1 cellular context compared by ENCODE assay signal in the genomic region with DNA sequence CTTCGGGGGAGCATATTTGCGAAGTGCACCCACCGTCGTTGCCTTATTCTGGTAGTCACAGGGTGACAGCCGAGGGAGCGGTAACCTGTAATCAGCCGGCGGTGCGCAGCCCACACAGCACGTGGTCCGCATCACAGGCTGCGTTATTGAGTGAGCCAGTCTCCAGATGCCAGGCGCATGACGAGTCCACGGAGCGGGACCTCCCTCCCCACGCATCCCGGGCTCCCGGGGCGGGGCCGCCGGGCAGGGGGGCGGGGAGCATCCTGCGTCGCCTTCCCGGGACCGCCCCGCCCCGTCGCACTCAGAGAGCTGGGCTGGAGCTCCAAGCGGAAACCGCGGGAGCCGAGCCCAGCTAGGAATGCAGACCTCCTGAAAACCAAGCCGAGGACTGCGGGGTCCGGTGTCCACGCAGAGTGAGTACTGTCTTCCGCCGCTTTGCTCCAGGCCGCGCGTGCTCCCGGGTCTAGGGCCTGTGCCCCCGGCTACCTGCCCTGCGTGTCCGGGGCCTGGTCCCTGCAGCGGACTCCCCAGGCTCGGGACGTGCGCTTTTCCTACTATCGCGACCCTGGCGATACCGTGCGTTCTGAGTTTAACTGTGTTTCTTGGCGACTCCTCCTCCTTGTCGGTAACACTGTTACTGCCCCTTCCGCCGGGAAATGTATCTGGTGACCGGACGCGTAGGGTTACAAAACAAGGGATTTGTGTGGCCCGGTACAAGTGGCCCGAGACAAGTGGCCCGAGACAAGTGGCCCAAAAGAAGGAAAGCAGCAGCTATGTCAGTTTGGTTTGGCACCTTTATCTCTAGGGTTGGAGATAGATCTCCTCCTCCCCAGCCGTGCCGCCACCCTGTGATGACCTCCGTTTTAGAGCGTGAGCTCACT.
TF ChIP-seq lines count a peak whose summit lies in the region.

No MANE protein-coding gene starts in this region.

TF ChIP-seq in HepG2, 621 proteins besides CTCF, POLR2A, EP300 and RAD21 (continued from another document and continues in another):
- TF ChIP-seq RCOR2 (CRISPR knock-in tag; IDR thresholded peaks at IDR 0.05) (no peak), ZNF326 (CRISPR knock-in tag; IDR thresholded peaks at IDR 0.05; ENCODE audit: borderline replicate concordance) (no peak), GFI1 (CRISPR knock-in tag; IDR thresholded peaks at IDR 0.05; ENCODE audit: borderline replicate concordance) (peak; percentile 75), FOSL2 (CRISPR knock-in tag; IDR thresholded peaks at IDR 0.05) (peak; percentile 86), KLF15 (CRISPR knock-in tag; IDR thresholded peaks at IDR 0.05; ENCODE audit: borderline replicate concordance) (no peak), HNRNPL (IDR thresholded peaks at IDR 0.05; ENCODE audit: low read depth, low read length) (no peak), SMAD9 (CRISPR knock-in tag; IDR thresholded peaks at IDR 0.05) (no peak), ZKSCAN5 (CRISPR knock-in tag; IDR thresholded peaks at IDR 0.05) (no peak), KMT2B (CRISPR knock-in tag; IDR thresholded peaks at IDR 0.05) (no peak; the same call in 1 of the 2 replicates), ATRX (CRISPR knock-in tag; IDR thresholded peaks at IDR 0.05; ENCODE audit: borderline replicate concordance) (no peak), HIVEP1 (CRISPR knock-in tag; IDR thresholded peaks at IDR 0.05) (peak; percentile 68), REL (CRISPR knock-in tag; conservative IDR thresholded peaks at IDR 0.05) (no peak), FOXO1 (CRISPR knock-in tag; IDR thresholded peaks at IDR 0.05) (no peak; the same call in 1 of the 2 replicates), PITX1 (CRISPR knock-in tag; IDR thresholded peaks at IDR 0.05) (peak; percentile 41), MTF1 (CRISPR knock-in tag; IDR thresholded peaks at IDR 0.05) (no peak), ZNF629 (CRISPR knock-in tag; conservative IDR thresholded peaks at IDR 0.05) (0 out of 2 replicates have a peak, but pooled peaks have one; percentile 23), TOPORS (CRISPR knock-in tag; IDR thresholded peaks at IDR 0.05) (no peak), AGO2 (optimal IDR thresholded peaks at IDR 0.05; ENCODE audit: low read depth, low read length) (peak; percentile 72), DPF2 (CRISPR knock-in tag; IDR thresholded peaks at IDR 0.05; ENCODE audit: borderline replicate concordance, low read depth) (no peak), ZNF121 (CRISPR knock-in tag; IDR thresholded peaks at IDR 0.05) (no peak), XRCC5 (optimal IDR thresholded peaks at IDR 0.05; ENCODE audit: low read length) (peak; percentile 12), NRL (CRISPR knock-in tag; IDR thresholded peaks at IDR 0.05; ENCODE audit: borderline replicate concordance) (peak; percentile 87; the same call in 1 of the 2 replicates), ZNF678 (CRISPR knock-in tag; IDR thresholded peaks at IDR 0.05) (0 out of 2 replicates have a peak, but pooled peaks have one; percentile 57), ZNF570 (CRISPR knock-in tag; IDR thresholded peaks at IDR 0.05; ENCODE audit: borderline replicate concordance) (no peak), ZNF841 (CRISPR knock-in tag; IDR thresholded peaks at IDR 0.05; ENCODE audit: borderline replicate concordance) (no peak), HNRNPK (IDR thresholded peaks at IDR 0.05; ENCODE audit: low read depth, low read length, poor library complexity, severe bottlenecking) (no peak), KLF6 (CRISPR knock-in tag; IDR thresholded peaks at IDR 0.05) (peak; percentile 82), SYNCRIP (IDR thresholded peaks at IDR 0.05; ENCODE audit: insufficient read depth, low read depth, low read length) (no peak), ZNF317 (CRISPR knock-in tag; IDR thresholded peaks at IDR 0.05) (no peak; the same call in 1 of the 2 replicates), MTA3 (CRISPR knock-in tag; IDR thresholded peaks at IDR 0.05) (no peak)
- TF ChIP-seq, protein P1, sequence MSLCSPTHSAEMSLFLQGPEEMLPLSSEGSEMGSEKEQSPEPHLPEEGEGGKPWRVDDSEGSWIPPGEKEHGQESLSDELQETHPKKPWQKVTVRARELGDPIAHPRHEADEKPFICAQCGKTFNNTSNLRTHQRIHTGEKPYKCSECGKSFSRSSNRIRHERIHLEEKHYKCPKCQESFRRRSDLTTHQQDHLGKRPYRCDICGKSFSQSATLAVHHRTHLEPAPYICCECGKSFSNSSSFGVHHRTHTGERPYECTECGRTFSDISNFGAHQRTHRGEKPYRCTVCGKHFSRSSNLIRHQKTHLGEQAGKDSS (CRISPR knock-in tag; IDR thresholded peaks at IDR 0.05; ENCODE audit: borderline replicate concordance, low read depth) = peak; percentile 28; the same call in 1 of the 2 replicates
- TF ChIP-seq, protein P2, sequence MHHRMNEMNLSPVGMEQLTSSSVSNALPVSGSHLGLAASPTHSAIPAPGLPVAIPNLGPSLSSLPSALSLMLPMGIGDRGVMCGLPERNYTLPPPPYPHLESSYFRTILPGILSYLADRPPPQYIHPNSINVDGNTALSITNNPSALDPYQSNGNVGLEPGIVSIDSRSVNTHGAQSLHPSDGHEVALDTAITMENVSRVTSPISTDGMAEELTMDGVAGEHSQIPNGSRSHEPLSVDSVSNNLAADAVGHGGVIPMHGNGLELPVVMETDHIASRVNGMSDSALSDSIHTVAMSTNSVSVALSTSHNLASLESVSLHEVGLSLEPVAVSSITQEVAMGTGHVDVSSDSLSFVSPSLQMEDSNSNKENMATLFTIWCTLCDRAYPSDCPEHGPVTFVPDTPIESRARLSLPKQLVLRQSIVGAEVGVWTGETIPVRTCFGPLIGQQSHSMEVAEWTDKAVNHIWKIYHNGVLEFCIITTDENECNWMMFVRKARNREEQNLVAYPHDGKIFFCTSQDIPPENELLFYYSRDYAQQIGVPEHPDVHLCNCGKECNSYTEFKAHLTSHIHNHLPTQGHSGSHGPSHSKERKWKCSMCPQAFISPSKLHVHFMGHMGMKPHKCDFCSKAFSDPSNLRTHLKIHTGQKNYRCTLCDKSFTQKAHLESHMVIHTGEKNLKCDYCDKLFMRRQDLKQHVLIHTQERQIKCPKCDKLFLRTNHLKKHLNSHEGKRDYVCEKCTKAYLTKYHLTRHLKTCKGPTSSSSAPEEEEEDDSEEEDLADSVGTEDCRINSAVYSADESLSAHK (CRISPR knock-in tag; IDR thresholded peaks at IDR 0.05; ENCODE audit: borderline replicate concordance) = no peak
- TF ChIP-seq, protein P3, sequence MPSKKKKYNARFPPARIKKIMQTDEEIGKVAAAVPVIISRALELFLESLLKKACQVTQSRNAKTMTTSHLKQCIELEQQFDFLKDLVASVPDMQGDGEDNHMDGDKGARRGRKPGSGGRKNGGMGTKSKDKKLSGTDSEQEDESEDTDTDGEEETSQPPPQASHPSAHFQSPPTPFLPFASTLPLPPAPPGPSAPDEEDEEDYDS (CRISPR knock-in tag; IDR thresholded peaks at IDR 0.05) = no peak
- TF ChIP-seq, protein P4, sequence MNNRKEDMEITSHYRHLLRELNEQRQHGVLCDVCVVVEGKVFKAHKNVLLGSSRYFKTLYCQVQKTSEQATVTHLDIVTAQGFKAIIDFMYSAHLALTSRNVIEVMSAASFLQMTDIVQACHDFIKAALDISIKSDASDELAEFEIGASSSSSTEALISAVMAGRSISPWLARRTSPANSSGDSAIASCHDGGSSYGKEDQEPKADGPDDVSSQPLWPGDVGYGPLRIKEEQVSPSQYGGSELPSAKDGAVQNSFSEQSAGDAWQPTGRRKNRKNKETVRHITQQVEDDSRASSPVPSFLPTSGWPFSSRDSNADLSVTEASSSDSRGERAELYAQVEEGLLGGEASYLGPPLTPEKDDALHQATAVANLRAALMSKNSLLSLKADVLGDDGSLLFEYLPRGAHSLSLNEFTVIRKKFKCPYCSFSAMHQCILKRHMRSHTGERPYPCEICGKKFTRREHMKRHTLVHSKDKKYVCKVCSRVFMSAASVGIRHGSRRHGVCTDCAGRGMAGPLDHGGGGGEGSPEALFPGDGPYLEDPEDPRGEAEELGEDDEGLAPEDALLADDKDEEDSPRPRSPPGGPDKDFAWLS (CRISPR knock-in tag; IDR thresholded peaks at IDR 0.05; ENCODE audit: borderline replicate concordance) = no peak
- TF ChIP-seq, protein P5, sequence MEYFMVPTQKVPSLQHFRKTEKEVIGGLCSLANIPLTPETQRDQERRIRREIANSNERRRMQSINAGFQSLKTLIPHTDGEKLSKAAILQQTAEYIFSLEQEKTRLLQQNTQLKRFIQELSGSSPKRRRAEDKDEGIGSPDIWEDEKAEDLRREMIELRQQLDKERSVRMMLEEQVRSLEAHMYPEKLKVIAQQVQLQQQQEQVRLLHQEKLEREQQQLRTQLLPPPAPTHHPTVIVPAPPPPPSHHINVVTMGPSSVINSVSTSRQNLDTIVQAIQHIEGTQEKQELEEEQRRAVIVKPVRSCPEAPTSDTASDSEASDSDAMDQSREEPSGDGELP (IDR thresholded peaks at IDR 0.05; ENCODE audit: borderline replicate concordance, low read depth) = peak; percentile 31; the same call in 1 of the 2 replicates
- TF ChIP-seq, protein P6, sequence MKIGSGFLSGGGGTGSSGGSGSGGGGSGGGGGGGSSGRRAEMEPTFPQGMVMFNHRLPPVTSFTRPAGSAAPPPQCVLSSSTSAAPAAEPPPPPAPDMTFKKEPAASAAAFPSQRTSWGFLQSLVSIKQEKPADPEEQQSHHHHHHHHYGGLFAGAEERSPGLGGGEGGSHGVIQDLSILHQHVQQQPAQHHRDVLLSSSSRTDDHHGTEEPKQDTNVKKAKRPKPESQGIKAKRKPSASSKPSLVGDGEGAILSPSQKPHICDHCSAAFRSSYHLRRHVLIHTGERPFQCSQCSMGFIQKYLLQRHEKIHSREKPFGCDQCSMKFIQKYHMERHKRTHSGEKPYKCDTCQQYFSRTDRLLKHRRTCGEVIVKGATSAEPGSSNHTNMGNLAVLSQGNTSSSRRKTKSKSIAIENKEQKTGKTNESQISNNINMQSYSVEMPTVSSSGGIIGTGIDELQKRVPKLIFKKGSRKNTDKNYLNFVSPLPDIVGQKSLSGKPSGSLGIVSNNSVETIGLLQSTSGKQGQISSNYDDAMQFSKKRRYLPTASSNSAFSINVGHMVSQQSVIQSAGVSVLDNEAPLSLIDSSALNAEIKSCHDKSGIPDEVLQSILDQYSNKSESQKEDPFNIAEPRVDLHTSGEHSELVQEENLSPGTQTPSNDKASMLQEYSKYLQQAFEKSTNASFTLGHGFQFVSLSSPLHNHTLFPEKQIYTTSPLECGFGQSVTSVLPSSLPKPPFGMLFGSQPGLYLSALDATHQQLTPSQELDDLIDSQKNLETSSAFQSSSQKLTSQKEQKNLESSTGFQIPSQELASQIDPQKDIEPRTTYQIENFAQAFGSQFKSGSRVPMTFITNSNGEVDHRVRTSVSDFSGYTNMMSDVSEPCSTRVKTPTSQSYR (CRISPR knock-in tag; IDR thresholded peaks at IDR 0.05; ENCODE audit: borderline replicate concordance) = 0 out of 2 replicates have a peak, but pooled peaks have one; percentile 33
- TF ChIP-seq, protein P7, sequence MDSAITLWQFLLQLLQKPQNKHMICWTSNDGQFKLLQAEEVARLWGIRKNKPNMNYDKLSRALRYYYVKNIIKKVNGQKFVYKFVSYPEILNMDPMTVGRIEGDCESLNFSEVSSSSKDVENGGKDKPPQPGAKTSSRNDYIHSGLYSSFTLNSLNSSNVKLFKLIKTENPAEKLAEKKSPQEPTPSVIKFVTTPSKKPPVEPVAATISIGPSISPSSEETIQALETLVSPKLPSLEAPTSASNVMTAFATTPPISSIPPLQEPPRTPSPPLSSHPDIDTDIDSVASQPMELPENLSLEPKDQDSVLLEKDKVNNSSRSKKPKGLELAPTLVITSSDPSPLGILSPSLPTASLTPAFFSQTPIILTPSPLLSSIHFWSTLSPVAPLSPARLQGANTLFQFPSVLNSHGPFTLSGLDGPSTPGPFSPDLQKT (CRISPR knock-in tag; IDR thresholded peaks at IDR 0.05; ENCODE audit: borderline replicate concordance) = no peak
- TF ChIP-seq, protein P8, sequence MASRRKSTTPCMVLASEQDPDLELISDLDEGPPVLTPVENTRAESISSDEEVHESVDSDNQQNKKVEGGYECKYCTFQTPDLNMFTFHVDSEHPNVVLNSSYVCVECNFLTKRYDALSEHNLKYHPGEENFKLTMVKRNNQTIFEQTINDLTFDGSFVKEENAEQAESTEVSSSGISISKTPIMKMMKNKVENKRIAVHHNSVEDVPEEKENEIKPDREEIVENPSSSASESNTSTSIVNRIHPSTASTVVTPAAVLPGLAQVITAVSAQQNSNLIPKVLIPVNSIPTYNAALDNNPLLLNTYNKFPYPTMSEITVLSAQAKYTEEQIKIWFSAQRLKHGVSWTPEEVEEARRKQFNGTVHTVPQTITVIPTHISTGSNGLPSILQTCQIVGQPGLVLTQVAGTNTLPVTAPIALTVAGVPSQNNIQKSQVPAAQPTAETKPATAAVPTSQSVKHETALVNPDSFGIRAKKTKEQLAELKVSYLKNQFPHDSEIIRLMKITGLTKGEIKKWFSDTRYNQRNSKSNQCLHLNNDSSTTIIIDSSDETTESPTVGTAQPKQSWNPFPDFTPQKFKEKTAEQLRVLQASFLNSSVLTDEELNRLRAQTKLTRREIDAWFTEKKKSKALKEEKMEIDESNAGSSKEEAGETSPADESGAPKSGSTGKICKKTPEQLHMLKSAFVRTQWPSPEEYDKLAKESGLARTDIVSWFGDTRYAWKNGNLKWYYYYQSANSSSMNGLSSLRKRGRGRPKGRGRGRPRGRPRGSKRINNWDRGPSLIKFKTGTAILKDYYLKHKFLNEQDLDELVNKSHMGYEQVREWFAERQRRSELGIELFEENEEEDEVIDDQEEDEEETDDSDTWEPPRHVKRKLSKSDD (CRISPR knock-in tag; IDR thresholded peaks at IDR 0.05; ENCODE audit: low read depth) = no peak
- TF ChIP-seq, protein P9, sequence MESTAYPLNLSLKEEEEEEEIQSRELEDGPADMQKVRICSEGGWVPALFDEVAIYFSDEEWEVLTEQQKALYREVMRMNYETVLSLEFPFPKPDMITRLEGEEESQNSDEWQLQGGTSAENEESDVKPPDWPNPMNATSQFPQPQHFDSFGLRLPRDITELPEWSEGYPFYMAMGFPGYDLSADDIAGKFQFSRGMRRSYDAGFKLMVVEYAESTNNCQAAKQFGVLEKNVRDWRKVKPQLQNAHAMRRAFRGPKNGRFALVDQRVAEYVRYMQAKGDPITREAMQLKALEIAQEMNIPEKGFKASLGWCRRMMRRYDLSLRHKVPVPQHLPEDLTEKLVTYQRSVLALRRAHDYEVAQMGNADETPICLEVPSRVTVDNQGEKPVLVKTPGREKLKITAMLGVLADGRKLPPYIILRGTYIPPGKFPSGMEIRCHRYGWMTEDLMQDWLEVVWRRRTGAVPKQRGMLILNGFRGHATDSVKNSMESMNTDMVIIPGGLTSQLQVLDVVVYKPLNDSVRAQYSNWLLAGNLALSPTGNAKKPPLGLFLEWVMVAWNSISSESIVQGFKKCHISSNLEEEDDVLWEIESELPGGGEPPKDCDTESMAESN (CRISPR knock-in tag; conservative IDR thresholded peaks at IDR 0.05) = no peak; the same call in 1 of the 2 replicates
- TF ChIP-seq, protein P10, sequence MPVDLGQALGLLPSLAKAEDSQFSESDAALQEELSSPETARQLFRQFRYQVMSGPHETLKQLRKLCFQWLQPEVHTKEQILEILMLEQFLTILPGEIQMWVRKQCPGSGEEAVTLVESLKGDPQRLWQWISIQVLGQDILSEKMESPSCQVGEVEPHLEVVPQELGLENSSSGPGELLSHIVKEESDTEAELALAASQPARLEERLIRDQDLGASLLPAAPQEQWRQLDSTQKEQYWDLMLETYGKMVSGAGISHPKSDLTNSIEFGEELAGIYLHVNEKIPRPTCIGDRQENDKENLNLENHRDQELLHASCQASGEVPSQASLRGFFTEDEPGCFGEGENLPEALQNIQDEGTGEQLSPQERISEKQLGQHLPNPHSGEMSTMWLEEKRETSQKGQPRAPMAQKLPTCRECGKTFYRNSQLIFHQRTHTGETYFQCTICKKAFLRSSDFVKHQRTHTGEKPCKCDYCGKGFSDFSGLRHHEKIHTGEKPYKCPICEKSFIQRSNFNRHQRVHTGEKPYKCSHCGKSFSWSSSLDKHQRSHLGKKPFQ (CRISPR knock-in tag; IDR thresholded peaks at IDR 0.05; ENCODE audit: insufficient replicate concordance) = peak; percentile 79
